In genomic region chrX:100928660-100929613, GRCh38 we compare ENCODE assay signal across 8 cellular contexts. TPM values are rescaled to one million over a fixed set of nuclear protein-coding genes. Genes with fewer than 3 reads are reported as not detected.
DNase-seq lines count a peak whose midpoint lies in the region; ATAC-seq, FAIRE-seq and TF ChIP-seq lines count a peak whose summit lies in the region.

Gene XKRX (minus strand): TSS chrX:100928917. CDS start chrX:100928304, 613 bp downstream.

- SMC1A ChIA-PET in GM12878 (lab: Charles Lee; ENCODE audit: uncharacterized antibody, unreplicated experiment), result interaction anchor here (1.0 to 1.6 kb wide), 5 partner anchors 8 to 109 kb away, joined by 3 to 5 read pairs (median 4); partner anchors contain the start of gene CSTF2

- intact Hi-C loops in GM12878 (cut with micrococcal nuclease; ENCODE audit: unreplicated experiment), result no loop called here

- H3K36me3 ChIP-seq in GM12878 (ENCODE audit: control insufficient read depth in 2 of 2, insufficient read depth in 2 of 2, low read length in 1 of 2), result no peaks in the 10 kb centered on the region
- H3K36me3 ChIP-seq in kidney epithelial cell (ENCODE audit: control insufficient read depth, insufficient read depth, low read length), result no peaks in the 10 kb centered on the region

- H4K20me1 ChIP-seq in GM12878 (ENCODE audit: control insufficient read depth, insufficient read depth), result no peaks in the 10 kb centered on the region

- H3K4me1 ChIP-seq in GM12878 (ENCODE audit: control insufficient read depth, insufficient read depth, low read length), result peaks cover 4% of the 10 kb centered on the region

- POLR2A ChIA-PET in GM12878 (lab: Charles Lee), result interaction anchor here (0.5 kb wide), 1 partner anchor 125 kb away, joined by 3 read pairs; no protein-coding TSS in a partner anchor

- TF ChIP-seq POLR2A in GM12878 (IDR thresholded peaks at IDR 0.05; ENCODE audit: low read depth, low read length), result no peak

- peak within 1 kb of the TSS; percentile 18 for H2AFZ ChIP-seq in GM12878 (ENCODE audit: control insufficient read depth, low read depth, low read length)

- TF ChIP-seq RAD21 in GM12878 (IDR thresholded peaks at IDR 0.05; ENCODE audit: insufficient read depth, low read depth, low read length), result no peak

- 37% methylated on average over 46 of the region's 51 CpGs for WGBS in GM12878 (ENCODE audit: insufficient coverage, insufficient replicate concordance, low lambda C conversion rate, missing lambda C conversion rate)

- FAIRE-seq in GM12878 (lab: Jason Lieb, UNC), result peak; percentile 72

- BruUV-seq in GM12878 (replicated peaks; lab: Mats Ljungman, UMichigan), result no TSS peak

- RAD21 ChIA-PET in GM12878 (lab: Charles Lee; ENCODE audit: unreplicated experiment), result interaction anchor here (0.6 to 1.9 kb wide), 5 partner anchors 23 to 167 kb away, joined by 3 to 8 read pairs (median 3); no protein-coding TSS in a partner anchor

- TF ChIP-seq CTCF in GM12878 (IDR thresholded peaks at IDR 0.05 in 2 of 3, conservative IDR thresholded peaks at IDR 0.05 in 1 of 3; ENCODE audit: control insufficient read depth in 2 of 3, extremely low read depth in 1 of 3, insufficient read depth in 1 of 3, low read depth in 3 of 3, low read length in 3 of 3) (no peak), kidney epithelial cell (IDR thresholded peaks at IDR 0.05; ENCODE audit: insufficient read depth, low read length, poor library complexity, severe bottlenecking) (no peak)

- CTCF ChIA-PET in GM12878 (lab: Yijun Ruan, JAX), result interaction anchor here (0.5 to 0.8 kb wide), 2 partner anchors 11 to 27 kb away, joined by 3 read pairs; no protein-coding TSS in a partner anchor

- in situ Hi-C loops in GM12878 (cut with MboI), result no loop called here

- H3K27me3 ChIP-seq in GM12878 (replicated peaks in 1 of 2; ENCODE audit: control insufficient read depth in 2 of 2, insufficient read depth in 2 of 2, low read length in 1 of 2) (no peaks in the 10 kb centered on the region), kidney epithelial cell (ENCODE audit: control insufficient read depth, insufficient read depth, low read length) (no peaks in the 10 kb centered on the region)

- H3K9me3 ChIP-seq in GM12878 (replicated peaks; ENCODE audit: control insufficient read depth, insufficient read depth, low read length), result peaks cover 5% of the 10 kb centered on the region; the same call in 2 of the 3 replicates

- H3K4me3 ChIP-seq in GM12878, result peak within 1 kb of the TSS; percentile 37; the same call in 1 of the 2 replicates
- H3K4me3 ChIP-seq in kidney epithelial cell (ENCODE audit: low read depth, low read length), result peak within 1 kb of the TSS; percentile 43

- peak; percentile 19 for DNase-seq in activated gamma-delta T cell treated with Interleukin-2 at 50 U/mL for 16 hours
- DNase-seq in activated gamma-delta T cell (lab: John Stamatoyannopoulos, UW), result no peak
- DNase-seq in SK-N-DZ (ENCODE audit: low spot score), result peak; percentile 26
- no peak for DNase-seq in GM12878 (ENCODE audit: low read depth, low spot score)
- DNase-seq in kidney epithelial cell (ENCODE audit: low read depth), result no peak
- DNase-seq in stimulated activated CD4-positive, alpha-beta T cell treated with anti-CD3 and anti-CD28 coated beads, Interleukin-4, amount 100 ng/mL, for 24 hours, result peak; percentile 32

- peak; percentile 73 for ATAC-seq in HG03354 (IDR thresholded peaks at IDR 0.05; ENCODE audit: poor library complexity, severe bottlenecking, unreplicated experiment)
- peak; percentile 84 for ATAC-seq in GM12878
- ATAC-seq in GM18861 (IDR thresholded peaks at IDR 0.05; ENCODE audit: unreplicated experiment), result no peak

- no peak within 1 kb of the TSS for H3K9ac ChIP-seq in GM12878 (ENCODE audit: control insufficient read depth, insufficient read depth, low read length)

- H3K4me2 ChIP-seq in GM12878 (ENCODE audit: control insufficient read depth, insufficient read depth), result peak within 1 kb of the TSS; percentile 73

- no peak for TF ChIP-seq EP300 in GM12878 (IDR thresholded peaks at IDR 0.05; ENCODE audit: borderline replicate concordance in 1 of 2, control insufficient read depth in 1 of 2, low read depth in 2 of 2, low read length in 2 of 2)

- H3K27ac ChIP-seq in GM12878 (ENCODE audit: control insufficient read depth, insufficient read depth), result no peak within 1 kb of the TSS

- H3K79me2 ChIP-seq in GM12878 (ENCODE audit: control insufficient read depth, insufficient read depth, low read length), result no peaks in the 10 kb centered on the region

TF ChIP-seq in GM12878, 131 proteins besides CTCF, POLR2A, EP300 and RAD21 (continues in another document):
- peak; percentile 21 for TF ChIP-seq SP1 (IDR thresholded peaks at IDR 0.05; ENCODE audit: low read depth, low read length)
- 0 out of 3 replicates have a peak, but pooled peaks of 1 of the 2 experiments have one; percentile 42 for TF ChIP-seq EGR1 (IDR thresholded peaks at IDR 0.05; ENCODE audit: borderline replicate concordance in 1 of 2, low read depth in 2 of 2, low read length in 2 of 2)
- TF ChIP-seq USF1 (IDR thresholded peaks at IDR 0.05; ENCODE audit: borderline replicate concordance, extremely low read length, insufficient read depth, low read depth, low read length), result no peak
- TF ChIP-seq, protein P1, sequence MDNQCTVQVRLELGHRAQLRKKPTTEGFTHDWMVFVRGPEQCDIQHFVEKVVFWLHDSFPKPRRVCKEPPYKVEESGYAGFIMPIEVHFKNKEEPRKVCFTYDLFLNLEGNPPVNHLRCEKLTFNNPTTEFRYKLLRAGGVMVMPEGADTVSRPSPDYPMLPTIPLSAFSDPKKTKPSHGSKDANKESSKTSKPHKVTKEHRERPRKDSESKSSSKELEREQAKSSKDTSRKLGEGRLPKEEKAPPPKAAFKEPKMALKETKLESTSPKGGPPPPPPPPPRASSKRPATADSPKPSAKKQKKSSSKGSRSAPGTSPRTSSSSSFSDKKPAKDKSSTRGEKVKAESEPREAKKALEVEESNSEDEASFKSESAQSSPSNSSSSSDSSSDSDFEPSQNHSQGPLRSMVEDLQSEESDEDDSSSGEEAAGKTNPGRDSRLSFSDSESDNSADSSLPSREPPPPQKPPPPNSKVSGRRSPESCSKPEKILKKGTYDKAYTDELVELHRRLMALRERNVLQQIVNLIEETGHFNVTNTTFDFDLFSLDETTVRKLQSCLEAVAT (IDR thresholded peaks at IDR 0.05), result no peak
- peak; percentile 23; the same call in 1 of the 2 replicates for TF ChIP-seq RUNX3 (IDR thresholded peaks at IDR 0.05; ENCODE audit: low read length)
- no peak for TF ChIP-seq SIN3A (IDR thresholded peaks at IDR 0.05; ENCODE audit: low read depth, low read length)
- TF ChIP-seq ATF7 (IDR thresholded peaks at IDR 0.05; ENCODE audit: low read depth), result no peak
- TF ChIP-seq ZSCAN29 (IDR thresholded peaks at IDR 0.05), result no peak
- TF ChIP-seq CREM (IDR thresholded peaks at IDR 0.05; ENCODE audit: low read depth), result no peak
- TF ChIP-seq HCFC1 (IDR thresholded peaks at IDR 0.05; ENCODE audit: low read length), result no peak
- TF ChIP-seq SUPT20H (IDR thresholded peaks at IDR 0.05; ENCODE audit: borderline replicate concordance, control insufficient read depth, low read depth, low read length), result no peak
- TF ChIP-seq KLF5 (IDR thresholded peaks at IDR 0.05; ENCODE audit: partially characterized antibody), result no peak
- no peak for TF ChIP-seq PML (IDR thresholded peaks at IDR 0.05; ENCODE audit: low read length)
- TF ChIP-seq BMI1 (IDR thresholded peaks at IDR 0.05; ENCODE audit: borderline replicate concordance), result no peak
- TF ChIP-seq EZH2 (IDR thresholded peaks at IDR 0.05; ENCODE audit: borderline replicate concordance, control insufficient read depth, low read depth, low read length), result no peak
- TF ChIP-seq TCF3 (IDR thresholded peaks at IDR 0.05; ENCODE audit: borderline replicate concordance, insufficient read depth, low read depth, low read length), result no peak

RNA-seq across cellular contexts. Expression of gene XKRX, which starts in this region (rescaled TPM):
- 0.94 and 1.2 TPM in 2 replicates for polyA plus RNA-seq in SK-N-DZ (2014; cell fraction: cytosol; rRNA removed)
- 0.66 and 0.75 TPM in 2 replicates for polyA plus RNA-seq in SK-N-DZ (2014; cell fraction: nucleus; rRNA removed)
- total RNA-seq in GM12878 (2013; cell fraction: nucleolus; rRNA removed), result 4.2 and 4.4 TPM in 2 replicates
- total RNA-seq in GM12878 (2014; rRNA removed), result 0.27 and 0.28 TPM in 2 replicates
- total RNA-seq in GM12878 (2014; rRNA removed; fragmentation: Illumina TruSeq; extraction: Trizol), result 0.13 and 0.18 TPM in 2 replicates
- 0.24 and 0.26 TPM in 2 replicates for total RNA-seq in GM12878 (2021)
- 0.17 TPM for polyA plus RNA-seq in GM12878 (2011; ENCODE audit: low read depth)
- 0.30 and 0.52 TPM in 2 replicates for polyA plus RNA-seq in GM12878 (2011; rRNA removed)
- 0.30 and 0.35 TPM in 2 replicates for polyA plus RNA-seq in GM12878 (2011; cell fraction: cytosol; rRNA removed)
- 0.28 and 0.31 TPM in 2 replicates for polyA plus RNA-seq in GM12878 (2011; cell fraction: nucleus; rRNA removed)
- 0.14 and 0.25 TPM in 2 replicates for polyA plus RNA-seq in GM12878 (2012)
- polyA plus RNA-seq in GM12878 (2014; fragmentation: Illumina TruSeq; extraction: Trizol), result 0.13 and 0.19 TPM in 2 replicates
- under 1 TPM in 1 of 2 experiments, not detected in 1; 0.07 TPM for polyA plus RNA-seq in GM12878 (2014; fragmentation: Nextera tagmentation; extraction: Ambion mirVana)
- 0.09 TPM in 1 of 2 replicates, not detected in the other for polyA plus RNA-seq in GM12878 (2014; rRNA removed)
- polyA plus RNA-seq in GM12878 (2016; fragmentation: Nextera tagmentation; extraction: Ambion mirVana), result not detected
- polyA minus RNA-seq in GM12878 (2011; rRNA and poly(A)+ RNA removed), result 0.51 and 1.0 TPM in 2 replicates
- polyA minus RNA-seq in GM12878 (2011; cell fraction: cytosol; rRNA and poly(A)+ RNA removed), result 0.94 TPM in 1 of 2 replicates, not detected in the other
- polyA minus RNA-seq in GM12878 (2011; cell fraction: nucleus; rRNA and poly(A)+ RNA removed), result 0.48 and 0.57 TPM in 2 replicates
- 0.04 TPM in 1 of 2 replicates, not detected in the other for total RNA-seq in kidney epithelial cell

Comparison
In these comparisons a context has a peak if more than half of its experiments do, and no peak if none do; other contexts are left out.
1. DNase-seq: peak in activated gamma-delta T cell treated with Interleukin-2 at 50 U/mL for 16 hours (single experiment), SK-N-DZ (single experiment) and stimulated activated CD4-positive, alpha-beta T cell treated with anti-CD3 and anti-CD28 coated beads, Interleukin-4, amount 100 ng/mL, for 24 hours (single experiment); none in activated gamma-delta T cell (single experiment), GM12878 (single experiment) and kidney epithelial cell (single experiment).